ENCODE assay signal across 20 cellular contexts in genomic region chr10:6328708-6329423, GRCh38.
DNase-seq lines count a peak whose midpoint lies in the region; ATAC-seq, FAIRE-seq and TF ChIP-seq lines count a peak whose summit lies in the region.
"Had no signal": no experiment of that assay in that cellular context is flagged by ENCODE, and none has a peak within 500 bp of the region (broad histone marks: within the 10 kb centered on the region; RNA-seq: fewer than 3 reads in every experiment).

No MANE protein-coding gene starts in this region.

- no peak overlapping the region for H3K4me3 ChIP-seq in naive thymus-derived CD4-positive, alpha-beta T cell (ENCODE audit: low read length)
- H3K4me3 ChIP-seq: body of pancreas, esophagus squamous epithelium, hepatocyte, prostate gland, suprapubic skin had no signal

- no peaks in the 10 kb centered on the region for H3K27me3 ChIP-seq in naive thymus-derived CD4-positive, alpha-beta T cell (ENCODE audit: control insufficient read depth in 2 of 2, insufficient read depth in 2 of 2, low read length in 2 of 2)
- H3K27me3 ChIP-seq: body of pancreas, esophagus squamous epithelium, hepatocyte, suprapubic skin had no signal

- POLR2A ChIA-PET in naive thymus-derived CD4-positive, alpha-beta T cell (lab: Charles Lee) = no interaction called here

- no peak for TF ChIP-seq POLR2A in GM12892 (IDR thresholded peaks at IDR 0.05; ENCODE audit: low read depth, low read length)

- peaks cover 90% of the 10 kb centered on the region for H3K36me3 Mint-ChIP-seq in brain
- H3K36me3 Mint-ChIP-seq in naive thymus-derived CD4-positive, alpha-beta T cell = peaks cover 6 to 53% (median 22%) of the 10 kb centered on the region in 5 donors

- no peak for TF ChIP-seq CTCF in brain (conservative IDR thresholded peaks at IDR 0.05)

- H3K9me3 ChIP-seq in naive thymus-derived CD4-positive, alpha-beta T cell (ENCODE audit: control insufficient read depth in 2 of 3, low read length in 3 of 3) = peaks cover 0 to 6% (median 0%) of the 10 kb centered on the region in 3 experiments
- H3K9me3 ChIP-seq: body of pancreas, esophagus squamous epithelium, prostate gland, suprapubic skin had no signal

- DNase-seq in left cardiac atrium (no peak), left ventricle myocardium superior (no peak), SKM-1 treated with dmso at 0.1 percent for 144 hours (lab: John Stamatoyannopoulos, UW; ENCODE audit: unreplicated experiment) (no peak), GM12892 (ENCODE audit: insufficient read length) (no peak)
- no peak for DNase-seq in naive thymus-derived CD4-positive, alpha-beta T cell
- DNase-seq: 8988T; activated CD4-positive, alpha-beta T cell treated with anti-CD3 and anti-CD28 coated beads for 1 hour; esophagus squamous epithelium; IMR-90; NCI-H1105 treated with DMSO at 0.1 percent for 48 hours; NCI-H2171; T-helper 2 cell had no signal

- peaks cover 0 to 48% (median 11%) of the 10 kb centered on the region in 5 experiments for H3K9me3 Mint-ChIP-seq in brain
- H3K9me3 Mint-ChIP-seq in naive thymus-derived CD4-positive, alpha-beta T cell = peaks cover 2 to 14% (median 7%) of the 10 kb centered on the region in 11 donors

- peaks cover 11% of the 10 kb centered on the region for H3K4me1 Mint-ChIP-seq in brain
- H3K4me1 Mint-ChIP-seq in naive thymus-derived CD4-positive, alpha-beta T cell = peaks cover 0 to 4% (median 0%) of the 10 kb centered on the region in 7 donors

- ATAC-seq in left cardiac atrium (peak; percentile 29 to 44), left ventricle myocardium superior (no peak), GM19324 (IDR thresholded peaks at IDR 0.05; ENCODE audit: low FRiP score, unreplicated experiment) (no peak), HG03139 (IDR thresholded peaks at IDR 0.05; ENCODE audit: unreplicated experiment) (no peak)
- ATAC-seq in naive thymus-derived CD4-positive, alpha-beta T cell = peak; percentile 63
- ATAC-seq: body of pancreas, HCT116 had no signal

- H3K4me3 Mint-ChIP-seq in brain = no peak overlapping the region
- no peak overlapping the region for H3K4me3 Mint-ChIP-seq in naive thymus-derived CD4-positive, alpha-beta T cell

- H3K27me3 Mint-ChIP-seq in brain = peaks cover 7% of the 10 kb centered on the region
- H3K27me3 Mint-ChIP-seq in naive thymus-derived CD4-positive, alpha-beta T cell = no peaks in the 10 kb centered on the region

- intact Hi-C loops in left cardiac atrium (cut with DNase I) (no loop called here), left ventricle myocardium superior (cut with micrococcal nuclease) (no loop called here)
- intact Hi-C loops in naive thymus-derived CD4-positive, alpha-beta T cell (cut with micrococcal nuclease) = no loop called here

- H3K36me3 ChIP-seq in naive thymus-derived CD4-positive, alpha-beta T cell (ENCODE audit: control insufficient read depth in 2 of 3, insufficient read depth in 3 of 3, low read length in 3 of 3) = no peaks in the 10 kb centered on the region
- H3K36me3 ChIP-seq: esophagus squamous epithelium, prostate gland, suprapubic skin had no signal

- no peak overlapping the region for H3K27ac ChIP-seq in naive thymus-derived CD4-positive, alpha-beta T cell (ENCODE audit: low read depth, low read length)
- H3K27ac ChIP-seq: body of pancreas, esophagus squamous epithelium, hepatocyte, prostate gland, suprapubic skin had no signal

- CTCF ChIA-PET in naive thymus-derived CD4-positive, alpha-beta T cell (lab: Charles Lee) = interaction anchor here (0.8 to 1.2 kb wide), 2 partner anchors 126 to 147 kb away, joined by 4 read pairs; partner anchors contain the start of gene PFKFB3

- no peaks in the 10 kb centered on the region for H3K4me1 ChIP-seq in naive thymus-derived CD4-positive, alpha-beta T cell (ENCODE audit: control insufficient read depth in 2 of 2, insufficient read depth in 2 of 2, low read length in 2 of 2)
- H3K4me1 ChIP-seq: body of pancreas, esophagus squamous epithelium, prostate gland, suprapubic skin had no signal

- H3K27ac Mint-ChIP-seq in brain = peak overlapping the region in 4 of 5 experiments; percentile 56 to 92 (median 86)
- peak overlapping the region in 1 of 9 donors; percentile 51 for H3K27ac Mint-ChIP-seq in naive thymus-derived CD4-positive, alpha-beta T cell

- no peak for FAIRE-seq in GM12892 (lab: Jason Lieb, UNC)

Comparison
In these comparisons a context has a peak if more than half of its experiments do, and no peak if none do; other contexts are left out.
1. ATAC-seq: peak in left cardiac atrium (2 of 2) and naive thymus-derived CD4-positive, alpha-beta T cell (single experiment); none in left ventricle myocardium superior (single experiment), GM19324 (single experiment) and HG03139 (single experiment).